ENCODE assay signal across 1 cellular context in the genomic region with DNA sequence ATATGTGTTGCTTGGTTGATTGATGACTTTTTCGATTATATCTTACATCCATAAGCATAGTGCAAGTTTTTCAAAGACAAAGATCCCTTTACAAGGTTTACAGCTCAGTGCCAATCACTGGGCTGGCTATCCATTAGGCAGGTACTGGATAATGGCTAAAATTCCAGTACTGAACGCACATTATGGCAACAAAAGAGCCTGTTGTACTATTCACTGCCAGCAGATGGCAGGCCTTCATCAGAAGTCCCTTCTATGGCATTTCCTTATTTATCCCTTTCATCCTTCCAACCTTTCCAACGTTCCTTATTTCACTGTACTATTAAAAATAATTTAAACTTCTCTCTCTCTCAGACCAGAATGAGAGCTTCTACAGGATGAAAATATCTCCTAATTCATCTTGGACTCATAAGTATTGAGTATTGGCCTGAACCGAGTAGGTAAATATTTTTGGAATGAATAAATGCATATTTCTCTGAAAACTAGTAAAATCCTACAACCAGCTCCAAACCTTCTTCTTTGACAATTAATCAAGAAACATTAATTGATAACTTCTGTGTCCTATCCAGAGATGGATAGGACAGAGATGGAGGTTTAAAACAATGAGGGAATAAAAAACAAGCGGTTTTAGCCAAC.
A peak's percentile ranks its signal among the peaks of the same experiment; 100 is the strongest.
TF ChIP-seq lines count a peak whose summit lies in the region.

No MANE protein-coding gene starts in this region.

TF ChIP-seq in IMR-90, 13 proteins besides CTCF, POLR2A, EP300 and RAD21:
- TF ChIP-seq SMC3 (IDR thresholded peaks at IDR 0.05; ENCODE audit: low read depth, low read length) (peak; percentile 87), FOS (IDR thresholded peaks at IDR 0.05; ENCODE audit: low read depth, low read length) (no peak)
